In genomic region chr1:143721024-143721373, GRCh38 we compare ENCODE assay signal across 15 cellular contexts.
DNase-seq lines count a peak whose midpoint lies in the region; ATAC-seq and TF ChIP-seq lines count a peak whose summit lies in the region.
"Had no signal": no experiment of that assay in that cellular context is flagged by ENCODE, and none has a peak within 500 bp of the region (broad histone marks: within the 10 kb centered on the region; RNA-seq: fewer than 3 reads in every experiment).

No MANE protein-coding gene starts in this region.

- in situ Hi-C loops in brain microvascular endothelial cell (cut with HindIII; ENCODE audit: low pct_ligation_motif_present, low sequenced_read_pairs) = no loop called here

- no peaks in the 10 kb centered on the region for H4K20me1 ChIP-seq in MM.1S (ENCODE audit: insufficient read depth, low read length)

- H3K9ac ChIP-seq in MM.1S (ENCODE audit: low read length) = peak overlapping the region; percentile 71; the same call in 1 of the 2 replicates
- no peak overlapping the region for H3K9ac ChIP-seq in endodermal cell (ENCODE audit: extremely low read depth, low read length, poor library complexity, severe bottlenecking)

- H3F3A ChIP-seq in MM.1S (ENCODE audit: insufficient read depth, low read length) = no peaks in the 10 kb centered on the region

- no peaks in the 10 kb centered on the region for H3K36me3 ChIP-seq in MM.1S (replicated peaks; ENCODE audit: insufficient read depth, low read length)
- H3K36me3 ChIP-seq in endodermal cell (ENCODE audit: control insufficient read depth, insufficient read depth, low read length) = no peaks in the 10 kb centered on the region
- no peaks in the 10 kb centered on the region for H3K36me3 ChIP-seq in spleen
- no peaks in the 10 kb centered on the region for H3K36me3 ChIP-seq in brain microvascular endothelial cell (replicated peaks)
- H3K36me3 ChIP-seq: ovary, uterus had no signal

- H3K9me2 ChIP-seq in MM.1S (replicated peaks; ENCODE audit: insufficient read depth, low read length) = no peaks in the 10 kb centered on the region

- H3K27me3 ChIP-seq in MM.1S (replicated peaks; ENCODE audit: insufficient read depth, low read length) (no peaks in the 10 kb centered on the region), endodermal cell (ENCODE audit: control insufficient read depth, insufficient read depth, low read length, poor library complexity, severe bottlenecking) (no peaks in the 10 kb centered on the region), spleen (replicated peaks in 1 of 7) (peaks cover 0 to 29% (median 7%) of the 10 kb centered on the region in 7 donors), brain microvascular endothelial cell (replicated peaks) (no peaks in the 10 kb centered on the region)
- H3K27me3 ChIP-seq: ovary, uterus had no signal

- TF ChIP-seq CTCF in MM.1S (IDR thresholded peaks at IDR 0.05; ENCODE audit: low read length) (no peak), endodermal cell (conservative IDR thresholded peaks at IDR 0.05) (no peak), spleen (IDR thresholded peaks at IDR 0.05 in 8 of 11, conservative IDR thresholded peaks at IDR 0.05 in 3 of 11) (no peak), brain microvascular endothelial cell (IDR thresholded peaks at IDR 0.05; ENCODE audit: low read depth, low read length, missing control alignments) (no peak)

- peak overlapping the region; percentile 33 for H3K27ac Mint-ChIP-seq in T-helper 2 cell treated with Interferon-gamma antibody and Interleukin-4, amounts not matched to agents 5 μg/mL and 100 μg/mL, for 36 hours
- peak overlapping the region; percentile 88 for H3K27ac Mint-ChIP-seq in endodermal cell
- H3K27ac Mint-ChIP-seq: activated naive CD8-positive, alpha-beta T cell treated with anti-CD3 and anti-CD28 coated beads, Interleukin-2, amount 10 ng/mL, durations not matched to agents 7 days and 5 days; CD8-positive, alpha-beta T cell had no signal

- H3K27ac ChIP-seq in MM.1S (ENCODE audit: low read length) (peak overlapping the region; percentile 89; the same call in 1 of the 2 replicates), endodermal cell (ENCODE audit: low read depth, low read length) (no peak overlapping the region), spleen (peak overlapping the region in 7 of 8 donors; percentile 19 to 90 (median 77)), brain microvascular endothelial cell (no peak overlapping the region)
- H3K27ac ChIP-seq: ovary, skin epidermis, uterus had no signal

- WGBS in endodermal cell (ENCODE audit: insufficient coverage in 1 of 2, insufficient read length in 1 of 2), 2 experiments = 62 to 70% methylated on average over 6 to 7 of the region's 7 CpGs
- 28 to 46% (median 34%) methylated on average over 6 to 7 of the region's 7 CpGs for WGBS in spleen, 5 donors

- 0 out of 2 replicates have a peak, but pooled peaks cover 6% of the 10 kb centered on the region for H3K4me1 ChIP-seq in MM.1S (ENCODE audit: low read length)
- peaks cover 7% of the 10 kb centered on the region for H3K4me1 ChIP-seq in endodermal cell (ENCODE audit: control insufficient read depth, insufficient read depth, low read length)
- no peaks in the 10 kb centered on the region for H3K4me1 ChIP-seq in spleen
- H3K4me1 ChIP-seq: uterus had no signal

- intact Hi-C loops in spleen (cut with DNase I; ENCODE audit: low total_unique reads) = no loop called here

- no peak for DNase-seq in T-helper 2 cell treated with Interferon-gamma antibody and Interleukin-4, amounts not matched to agents 5 μg/mL and 100 μg/mL, for 36 hours (ENCODE audit: low spot score)
- no peak for DNase-seq in T-helper 2 cell
- DNase-seq in MM.1S = no peak
- DNase-seq in endodermal cell = no peak
- no peak for DNase-seq in spleen
- no peak for DNase-seq in brain microvascular endothelial cell
- DNase-seq in stimulated activated CD4-positive, alpha-beta T cell treated with anti-CD3 and anti-CD28 coated beads, Interleukin-1b, Interleukin-23, amount 100 ng/mL, for 48 hours = no peak
- DNase-seq: activated naive CD8-positive, alpha-beta T cell treated with anti-CD3 and anti-CD28 coated beads, Interleukin-2, amount 10 ng/mL, durations not matched to agents 7 days and 5 days; CD8-positive, alpha-beta T cell; NCI-H187 treated with DMSO at 0.1 percent for 48 hours; stimulated activated naive CD4-positive, alpha-beta T cell treated with Interleukin-2 at 50 U/mL for 16 hours; uterus had no signal

- peak overlapping the region; percentile 53; the same call in 1 of the 2 replicates for H3K4me3 ChIP-seq in MM.1S (ENCODE audit: low read length)
- H3K4me3 ChIP-seq in endodermal cell (ENCODE audit: low read length) = no peak overlapping the region
- H3K4me3 ChIP-seq in spleen = peak overlapping the region in 1 of 8 donors; percentile 54
- H3K4me3 ChIP-seq in brain microvascular endothelial cell (ENCODE audit: low read depth, low read length) = no peak overlapping the region
- H3K4me3 ChIP-seq: ovary, uterus had no signal

- ATAC-seq in HG02852 (IDR thresholded peaks at IDR 0.05; ENCODE audit: unreplicated experiment) = no peak
- ATAC-seq: CD8-positive, alpha-beta T cell had no signal

- H3K9me3 Mint-ChIP-seq in T-helper 2 cell treated with Interferon-gamma antibody and Interleukin-4, amounts not matched to agents 5 μg/mL and 100 μg/mL, for 36 hours = no peaks in the 10 kb centered on the region
- H3K9me3 Mint-ChIP-seq in endodermal cell = peaks cover 70% of the 10 kb centered on the region
- H3K9me3 Mint-ChIP-seq: activated naive CD8-positive, alpha-beta T cell treated with anti-CD3 and anti-CD28 coated beads, Interleukin-2, amount 10 ng/mL, durations not matched to agents 7 days and 5 days; CD8-positive, alpha-beta T cell had no signal

- H2AFZ ChIP-seq in MM.1S (ENCODE audit: low read length) = no peak overlapping the region

- peak overlapping the region; percentile 51; the same call in 1 of the 2 replicates for H3K4me2 ChIP-seq in MM.1S (ENCODE audit: low read depth, low read length)

- H3K36me3 Mint-ChIP-seq in T-helper 2 cell treated with Interferon-gamma antibody and Interleukin-4, amounts not matched to agents 5 μg/mL and 100 μg/mL, for 36 hours (ENCODE audit: low read depth) = no peaks in the 10 kb centered on the region
- H3K36me3 Mint-ChIP-seq in endodermal cell (ENCODE audit: low read depth) = no peaks in the 10 kb centered on the region
- H3K36me3 Mint-ChIP-seq: activated naive CD8-positive, alpha-beta T cell treated with anti-CD3 and anti-CD28 coated beads, Interleukin-2, amount 10 ng/mL, durations not matched to agents 7 days and 5 days; CD8-positive, alpha-beta T cell had no signal

- peaks cover 3% of the 10 kb centered on the region for H3K4me1 Mint-ChIP-seq in T-helper 2 cell treated with Interferon-gamma antibody and Interleukin-4, amounts not matched to agents 5 μg/mL and 100 μg/mL, for 36 hours (ENCODE audit: low read depth)
- H3K4me1 Mint-ChIP-seq in endodermal cell = no peaks in the 10 kb centered on the region
- H3K4me1 Mint-ChIP-seq: activated naive CD8-positive, alpha-beta T cell treated with anti-CD3 and anti-CD28 coated beads, Interleukin-2, amount 10 ng/mL, durations not matched to agents 7 days and 5 days had no signal

- peaks cover 51% of the 10 kb centered on the region for H3K27me3 Mint-ChIP-seq in T-helper 2 cell treated with Interferon-gamma antibody and Interleukin-4, amounts not matched to agents 5 μg/mL and 100 μg/mL, for 36 hours (ENCODE audit: low read depth)
- peaks cover 10% of the 10 kb centered on the region for H3K27me3 Mint-ChIP-seq in endodermal cell (ENCODE audit: insufficient read depth)
- H3K27me3 Mint-ChIP-seq: activated naive CD8-positive, alpha-beta T cell treated with anti-CD3 and anti-CD28 coated beads, Interleukin-2, amount 10 ng/mL, durations not matched to agents 7 days and 5 days had no signal

- H3K9me3 ChIP-seq in MM.1S (replicated peaks; ENCODE audit: insufficient read depth, low read length) (no peaks in the 10 kb centered on the region), endodermal cell (ENCODE audit: control insufficient read depth, low read length) (no peaks in the 10 kb centered on the region), spleen (no peaks in the 10 kb centered on the region)
- H3K9me3 ChIP-seq: ovary, uterus had no signal

- H3K79me2 ChIP-seq in MM.1S (ENCODE audit: low read length) = no peaks in the 10 kb centered on the region

- no peak for TF ChIP-seq POLR2A in spleen (IDR thresholded peaks at IDR 0.05)

- H3K4me3 Mint-ChIP-seq in T-helper 2 cell treated with Interferon-gamma antibody and Interleukin-4, amounts not matched to agents 5 μg/mL and 100 μg/mL, for 36 hours = peak overlapping the region; percentile 51
- peak overlapping the region; percentile 46 for H3K4me3 Mint-ChIP-seq in endodermal cell
- H3K4me3 Mint-ChIP-seq: activated naive CD8-positive, alpha-beta T cell treated with anti-CD3 and anti-CD28 coated beads, Interleukin-2, amount 10 ng/mL, durations not matched to agents 7 days and 5 days; CD8-positive, alpha-beta T cell had no signal

Comparison
In these comparisons a context has a peak if more than half of its experiments do, and no peak if none do; other contexts are left out.
1. H3K27ac ChIP-seq: peak in MM.1S (single experiment) and spleen (7 of 8); none in endodermal cell (single experiment) and brain microvascular endothelial cell (single experiment).